In the genomic region with DNA sequence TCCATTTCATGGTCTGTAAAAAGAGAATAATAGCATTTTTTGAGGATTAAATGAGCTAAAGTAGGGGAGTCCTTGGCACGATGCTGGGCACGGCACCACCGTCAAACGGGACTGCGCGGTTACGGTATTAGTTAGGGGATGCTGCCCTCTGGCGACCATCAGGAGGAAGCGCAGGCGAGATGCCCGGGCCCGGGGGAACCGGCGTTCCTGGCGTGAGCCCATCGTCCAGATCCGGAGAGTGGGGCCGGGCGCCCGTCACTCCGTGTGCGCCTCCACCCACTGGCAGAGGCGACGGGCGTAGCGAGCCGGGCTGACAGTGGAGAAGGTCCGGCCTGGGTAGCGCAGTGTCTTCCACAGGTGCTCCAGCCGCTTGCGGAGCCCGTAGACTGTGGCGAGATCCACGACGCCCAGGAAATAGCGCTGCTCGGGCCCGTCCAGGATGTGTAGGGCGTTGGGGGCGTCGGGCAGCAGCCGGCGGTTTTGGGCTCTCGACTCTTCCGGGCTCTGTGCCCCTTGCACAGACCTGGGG, we compare ENCODE assay signal across 8 cellular contexts. TPM values are rescaled to one million over a fixed set of nuclear protein-coding genes. Genes with fewer than 3 reads are reported as not detected.
DNase-seq lines count a peak whose midpoint lies in the region; ATAC-seq and TF ChIP-seq lines count a peak whose summit lies in the region.

No MANE protein-coding gene starts in this region.

- ATAC-seq in mucosa of descending colon = peak; percentile 52
- ATAC-seq in stimulated activated effector memory CD8-positive, alpha-beta T cell treated with anti-CD3 and anti-CD28 coated beads, Interleukin-12 subunit alpha, Interleukin-12 subunit beta, amount 100 ng/mL, for 72 hours = peak; percentile 60
- ATAC-seq in GM21576 (IDR thresholded peaks at IDR 0.05; ENCODE audit: unreplicated experiment) = no peak

- H3K36me3 Mint-ChIP-seq in stimulated activated effector memory CD8-positive, alpha-beta T cell treated with anti-CD3 and anti-CD28 coated beads, Interleukin-12 subunit alpha, Interleukin-12 subunit beta, amount 100 ng/mL, for 72 hours = no peaks in the 10 kb centered on the region

- intact Hi-C loops in mucosa of descending colon (cut with DNase I, micrococcal nuclease) = loop anchor here (5.0 to 10.0 kb wide), 2 partner anchors 327 to 334 kb away; no protein-coding TSS in a partner anchor

- peak; percentile 96 for TF ChIP-seq CTCF in mucosa of descending colon (IDR thresholded peaks at IDR 0.05)

- H3K4me1 ChIP-seq in mucosa of descending colon (ENCODE audit: low read depth) = peaks cover 26% of the 10 kb centered on the region

- peak overlapping the region; percentile 71 for H3K27ac Mint-ChIP-seq in stimulated activated effector memory CD8-positive, alpha-beta T cell treated with anti-CD3 and anti-CD28 coated beads, Interleukin-12 subunit alpha, Interleukin-12 subunit beta, amount 100 ng/mL, for 72 hours

- DNase-seq in NCI-H1092 treated with DMSO at 0.1 percent for 48 hours (lab: John Stamatoyannopoulos, UW) (peak; percentile 42), NCI-H1092 (lab: John Stamatoyannopoulos, UW) (no peak), NCI-H1417 treated with DMSO at 0.1 percent for 48 hours (lab: John Stamatoyannopoulos, UW) (peak; percentile 37), mucosa of descending colon (peak; percentile 78 to 83 (median 78))
- DNase-seq in activated CD4-positive, alpha-beta T cell treated with anti-CD3 and anti-CD28 coated beads, Interleukin-2, amount 50 U/mL, for 4 hours = peak; percentile 71 to 72
- DNase-seq in effector CD4-positive, alpha-beta T cell = peak; percentile 74
- DNase-seq in stimulated activated effector memory CD8-positive, alpha-beta T cell treated with anti-CD3 and anti-CD28 coated beads, Interleukin-12 subunit alpha, Interleukin-12 subunit beta, amount 100 ng/mL, for 72 hours (ENCODE audit: low spot score in 2 of 2) = peak; percentile 88 to 94

- H3K36me3 ChIP-seq in mucosa of descending colon (ENCODE audit: low read depth) = no peaks in the 10 kb centered on the region

- no peaks in the 10 kb centered on the region for H3K9me3 ChIP-seq in mucosa of descending colon

- peak overlapping the region; percentile 58 for H3K4me3 Mint-ChIP-seq in stimulated activated effector memory CD8-positive, alpha-beta T cell treated with anti-CD3 and anti-CD28 coated beads, Interleukin-12 subunit alpha, Interleukin-12 subunit beta, amount 100 ng/mL, for 72 hours

- no peaks in the 10 kb centered on the region for H3K9me3 Mint-ChIP-seq in stimulated activated effector memory CD8-positive, alpha-beta T cell treated with anti-CD3 and anti-CD28 coated beads, Interleukin-12 subunit alpha, Interleukin-12 subunit beta, amount 100 ng/mL, for 72 hours

- H3K4me3 ChIP-seq in mucosa of descending colon = no peak overlapping the region

- peaks cover 40% of the 10 kb centered on the region for H3K4me1 Mint-ChIP-seq in stimulated activated effector memory CD8-positive, alpha-beta T cell treated with anti-CD3 and anti-CD28 coated beads, Interleukin-12 subunit alpha, Interleukin-12 subunit beta, amount 100 ng/mL, for 72 hours

RNA-seq across cellular contexts. Expression of a gene that starts 4.8 kb away (rescaled TPM):
- 10 to 100 TPM; 31.0 to 39.2 (median 37.2) TPM for total RNA-seq in mucosa of descending colon

RNA-seq across cellular contexts. Expression of a gene that starts 8.9 kb away (rescaled TPM):
- 1 to 10 TPM in 2 of 3 donors, under 1 TPM in 1; 0.58 to 1.9 (median 1.1) TPM for total RNA-seq in mucosa of descending colon

RNA-seq across cellular contexts. Expression of a gene that starts 16.0 kb away (rescaled TPM):
- total RNA-seq in mucosa of descending colon = 10 to 100 TPM; 23.0 to 30.4 (median 29.4) TPM

RNA-seq across cellular contexts. Expression of a gene that starts 22.3 kb away (rescaled TPM):
- 100 to 1,000 TPM; 121 to 266 (median 175) TPM for total RNA-seq in mucosa of descending colon

RNA-seq across cellular contexts. Expression of a gene that starts 44.2 kb away (rescaled TPM):
- 100 to 1,000 TPM in 2 of 3 donors, 10 to 100 TPM in 1; 66.7 to 157 (median 106) TPM for total RNA-seq in mucosa of descending colon
